9 cellular contexts compared by ENCODE assay signal in the genomic region with DNA sequence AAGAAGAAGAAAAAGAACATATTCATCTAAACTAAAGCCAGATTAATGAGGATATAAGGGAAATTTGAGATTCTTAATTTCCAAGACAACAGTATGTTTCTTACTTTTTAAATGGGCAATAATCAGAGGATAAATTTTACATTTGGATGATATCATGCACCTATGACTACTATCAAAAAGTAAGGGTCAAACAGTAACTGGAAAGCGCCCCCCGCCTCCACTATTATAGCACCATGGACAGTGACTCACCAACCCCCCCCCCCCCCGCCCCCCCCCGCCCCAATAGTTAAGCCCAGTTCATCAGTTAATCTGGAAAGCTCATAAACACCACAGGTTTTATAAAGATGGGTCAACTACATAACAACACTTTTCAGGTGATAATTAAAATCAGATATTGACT.
"Had no signal": no experiment of that assay in that cellular context is flagged by ENCODE, and none has a peak within 500 bp of the region (broad histone marks: within the 10 kb centered on the region; RNA-seq: fewer than 3 reads in every experiment).

No MANE protein-coding gene starts in this region.

- ATAC-seq: GM23338 had no signal

- H3K4me2 ChIP-seq: GM23338, KMS-11 had no signal

- DNase-seq: H9, HCEC 1CT, HFFc6, IMR-90, Karpas-422, KBM-7 had no signal

- H2AFZ ChIP-seq: GM23338 had no signal

- H3K4me3 ChIP-seq: GM23338 had no signal

- H3K27ac ChIP-seq: HL-60, KMS-11 had no signal

- H3K9ac ChIP-seq: KMS-11 had no signal
